21 cellular contexts compared by ENCODE assay signal in genomic region chr7:79199266-79199665, GRCh38.
"Had no signal": no experiment of that assay in that cellular context is flagged by ENCODE, and none has a peak within 500 bp of the region (broad histone marks: within the 10 kb centered on the region; RNA-seq: fewer than 3 reads in every experiment).

No MANE protein-coding gene starts in this region.

- H3K4me1 ChIP-seq: ascending aorta, breast epithelium, pancreas had no signal

- H3K36me3 ChIP-seq: ascending aorta, breast epithelium, neutrophil, pancreas had no signal

- DNase-seq: activated CD4-positive, alpha-beta T cell treated with anti-CD3 and anti-CD28 coated beads, Interleukin-2, amount 50 U/mL, for 1 hour; activated CD4-positive, CD25-positive, alpha-beta regulatory T cell treated with anti-CD3 and anti-CD28 coated beads, Interleukin-2, amount 50 U/mL, for 72 hours; activated CD8-positive, alpha-beta memory T cell treated with anti-CD3 and anti-CD28 coated beads for 24 hours; activated CD8-positive, alpha-beta memory T cell treated with anti-CD3 and anti-CD28 coated beads, Interleukin-2, amount 50 U/mL, for 48 hours; activated effector memory CD4-positive, alpha-beta T cell treated with Interleukin-2 at 50 U/mL for 16 hours; activated naive CD4-positive, alpha-beta T cell treated with anti-CD3 and anti-CD28 coated beads, Interleukin-2, amount 10 ng/mL, durations not matched to agents 7 days and 5 days; activated naive CD8-positive, alpha-beta T cell treated with anti-CD3 and anti-CD28 coated beads, Interleukin-2, amount 50 U/mL, for 24 hours; activated T-cell treated with anti-CD3 and anti-CD28 coated beads, Interleukin-2, amount 50 U/mL, for 48 hours; cortex of kidney; erythroblast; immature natural killer cell; mesendoderm; natural killer cell; pancreas; stimulated activated CD4-positive, alpha-beta T cell treated with anti-CD3 and anti-CD28 coated beads, Interleukin-12 subunit alpha, Interleukin-12 subunit beta, amount 100 ng/mL, for 4 hours; stimulated activated CD4-positive, alpha-beta T cell treated with anti-CD3 and anti-CD28 coated beads, Interleukin-1b, Interleukin-23, amount 100 ng/mL, for 48 hours; stimulated activated CD8-positive, alpha-beta memory T cell treated with anti-CD3 and anti-CD28 coated beads, Interleukin-4, amount 100 ng/mL, for 48 hours; stimulated activated naive CD4-positive, alpha-beta T cell had no signal

- H3K27me3 ChIP-seq: ascending aorta, breast epithelium, neutrophil, pancreas had no signal

- H3K9me3 ChIP-seq: ascending aorta, neutrophil, pancreas had no signal

- ATAC-seq: activated naive CD8-positive, alpha-beta T cell treated with anti-CD3 and anti-CD28 coated beads, Interleukin-2, amount 50 U/mL, for 24 hours; natural killer cell; pancreas had no signal

- H3K4me3 ChIP-seq: ascending aorta, breast epithelium, pancreas had no signal

- H3K27ac ChIP-seq: ascending aorta, breast epithelium, neutrophil, pancreas had no signal
